Comparison of ENCODE assay signal across 1 cellular context in genomic region chr17:28902819-28903545, GRCh38.
TF ChIP-seq lines count a peak whose summit lies in the region.

Gene DHRS13 (minus strand): TSS chr17:28903079. CDS start chr17:28902944, 135 bp downstream.

TF ChIP-seq in GM12878, 131 proteins besides CTCF, POLR2A, EP300 and RAD21 (continued from another document and continues in another):
- TF ChIP-seq PRDM15 (CRISPR knock-in tag; IDR thresholded peaks at IDR 0.05) (no peak), FOXM1 (IDR thresholded peaks at IDR 0.05; ENCODE audit: low read depth, low read length) (no peak), CHD4 (IDR thresholded peaks at IDR 0.05) (no peak), EED (IDR thresholded peaks at IDR 0.05; ENCODE audit: low read depth) (peak; percentile 53; the same call in 1 of the 2 replicates), MEF2A (IDR thresholded peaks at IDR 0.05; ENCODE audit: insufficient read depth, low read depth, low read length) (peak; percentile 68; the same call in 1 of the 2 replicates), ZNF274 (IDR thresholded peaks at IDR 0.05; ENCODE audit: insufficient read depth, insufficient read length) (no peak), SMC3 (IDR thresholded peaks at IDR 0.05; ENCODE audit: borderline replicate concordance, low read length) (peak; percentile 72), CEBPB (IDR thresholded peaks at IDR 0.05; ENCODE audit: borderline replicate concordance in 1 of 2, low read depth in 2 of 2, low read length in 2 of 2) (no peak), MEF2B (IDR thresholded peaks at IDR 0.05; ENCODE audit: partially characterized antibody, poor library complexity, severe bottlenecking) (no peak), ZBTB4 (CRISPR knock-in tag; IDR thresholded peaks at IDR 0.05) (no peak), NBN (IDR thresholded peaks at IDR 0.05) (0 out of 2 replicates have a peak, but pooled peaks have one; percentile 41), SMAD5 (IDR thresholded peaks at IDR 0.05; ENCODE audit: low read depth) (no peak), SREBF1 (IDR thresholded peaks at IDR 0.05; ENCODE audit: low read length) (no peak), MTA2 (IDR thresholded peaks at IDR 0.05; ENCODE audit: low read depth) (no peak), FOS (IDR thresholded peaks at IDR 0.05; ENCODE audit: borderline replicate concordance, extremely low read depth, insufficient read length) (no peak), ZNF24 (IDR thresholded peaks at IDR 0.05) (peak; percentile 74; the same call in 1 of the 2 replicates), FOXK2 (IDR thresholded peaks at IDR 0.05) (no peak), SUZ12 (IDR thresholded peaks at IDR 0.05; ENCODE audit: unreplicated experiment) (no peak), GATAD2B (conservative IDR thresholded peaks at IDR 0.05; ENCODE audit: low read depth) (peak; percentile 96), CBX5 (IDR thresholded peaks at IDR 0.05; ENCODE audit: low read depth) (no peak), SMARCA5 (IDR thresholded peaks at IDR 0.05) (peak; percentile 100), BHLHE40 (IDR thresholded peaks at IDR 0.05; ENCODE audit: borderline replicate concordance in 1 of 2, low read depth in 2 of 2, low read length in 1 of 2) (peak; percentile 92 to 98), BRCA1 (IDR thresholded peaks at IDR 0.05; ENCODE audit: low read depth, low read length) (no peak), SUPT20H (IDR thresholded peaks at IDR 0.05; ENCODE audit: borderline replicate concordance, control insufficient read depth, low read depth, low read length) (no peak), RCOR1 (conservative IDR thresholded peaks at IDR 0.05; ENCODE audit: low read depth, low read length) (peak; percentile 88; the same call in 1 of the 2 replicates), POLR2AphosphoS5 (IDR thresholded peaks at IDR 0.05; ENCODE audit: low read length) (no peak), BMI1 (IDR thresholded peaks at IDR 0.05; ENCODE audit: borderline replicate concordance) (no peak), TARDBP (IDR thresholded peaks at IDR 0.05; ENCODE audit: borderline replicate concordance) (no peak; the same call in 1 of the 2 replicates), ATF2 (IDR thresholded peaks at IDR 0.05; ENCODE audit: low read length) (no peak), SREBF2 (IDR thresholded peaks at IDR 0.05; ENCODE audit: low read length) (no peak), RFX5 (IDR thresholded peaks at IDR 0.05; ENCODE audit: low read depth, low read length) (peak; percentile 51; the same call in 1 of the 2 replicates), HDAC2 (IDR thresholded peaks at IDR 0.05) (no peak), EZH2 (IDR thresholded peaks at IDR 0.05; ENCODE audit: borderline replicate concordance, control insufficient read depth, low read depth, low read length) (no peak), IKZF1 (conservative IDR thresholded peaks at IDR 0.05) (peak; percentile 93), RELB (IDR thresholded peaks at IDR 0.05; ENCODE audit: low read depth) (0 out of 2 replicates have a peak, but pooled peaks have one; percentile 29), MXI1 (IDR thresholded peaks at IDR 0.05; ENCODE audit: low read depth, low read length) (peak; percentile 93), POLR2AphosphoS2 (IDR thresholded peaks at IDR 0.05; ENCODE audit: low read depth, low read length) (peak; percentile 76; the same call in 1 of the 2 replicates), IRF4 (IDR thresholded peaks at IDR 0.05; ENCODE audit: low read depth, low read length) (peak; percentile 77), PAX8 (IDR thresholded peaks at IDR 0.05) (peak; percentile 96), ZNF622 (IDR thresholded peaks at IDR 0.05) (no peak), TCF3 (IDR thresholded peaks at IDR 0.05; ENCODE audit: borderline replicate concordance, insufficient read depth, low read depth, low read length) (no peak; the same call in 1 of the 2 replicates), GABPA (IDR thresholded peaks at IDR 0.05; ENCODE audit: low read depth) (no peak), SIX5 (IDR thresholded peaks at IDR 0.05; ENCODE audit: low read depth, low read length, severe bottlenecking) (no peak), TBL1XR1 (IDR thresholded peaks at IDR 0.05; ENCODE audit: low read depth, low read length) (peak; percentile 91), JUND (IDR thresholded peaks at IDR 0.05; ENCODE audit: low read depth, low read length) (peak; percentile 57; the same call in 1 of the 2 replicates)
- TF ChIP-seq, protein P1, sequence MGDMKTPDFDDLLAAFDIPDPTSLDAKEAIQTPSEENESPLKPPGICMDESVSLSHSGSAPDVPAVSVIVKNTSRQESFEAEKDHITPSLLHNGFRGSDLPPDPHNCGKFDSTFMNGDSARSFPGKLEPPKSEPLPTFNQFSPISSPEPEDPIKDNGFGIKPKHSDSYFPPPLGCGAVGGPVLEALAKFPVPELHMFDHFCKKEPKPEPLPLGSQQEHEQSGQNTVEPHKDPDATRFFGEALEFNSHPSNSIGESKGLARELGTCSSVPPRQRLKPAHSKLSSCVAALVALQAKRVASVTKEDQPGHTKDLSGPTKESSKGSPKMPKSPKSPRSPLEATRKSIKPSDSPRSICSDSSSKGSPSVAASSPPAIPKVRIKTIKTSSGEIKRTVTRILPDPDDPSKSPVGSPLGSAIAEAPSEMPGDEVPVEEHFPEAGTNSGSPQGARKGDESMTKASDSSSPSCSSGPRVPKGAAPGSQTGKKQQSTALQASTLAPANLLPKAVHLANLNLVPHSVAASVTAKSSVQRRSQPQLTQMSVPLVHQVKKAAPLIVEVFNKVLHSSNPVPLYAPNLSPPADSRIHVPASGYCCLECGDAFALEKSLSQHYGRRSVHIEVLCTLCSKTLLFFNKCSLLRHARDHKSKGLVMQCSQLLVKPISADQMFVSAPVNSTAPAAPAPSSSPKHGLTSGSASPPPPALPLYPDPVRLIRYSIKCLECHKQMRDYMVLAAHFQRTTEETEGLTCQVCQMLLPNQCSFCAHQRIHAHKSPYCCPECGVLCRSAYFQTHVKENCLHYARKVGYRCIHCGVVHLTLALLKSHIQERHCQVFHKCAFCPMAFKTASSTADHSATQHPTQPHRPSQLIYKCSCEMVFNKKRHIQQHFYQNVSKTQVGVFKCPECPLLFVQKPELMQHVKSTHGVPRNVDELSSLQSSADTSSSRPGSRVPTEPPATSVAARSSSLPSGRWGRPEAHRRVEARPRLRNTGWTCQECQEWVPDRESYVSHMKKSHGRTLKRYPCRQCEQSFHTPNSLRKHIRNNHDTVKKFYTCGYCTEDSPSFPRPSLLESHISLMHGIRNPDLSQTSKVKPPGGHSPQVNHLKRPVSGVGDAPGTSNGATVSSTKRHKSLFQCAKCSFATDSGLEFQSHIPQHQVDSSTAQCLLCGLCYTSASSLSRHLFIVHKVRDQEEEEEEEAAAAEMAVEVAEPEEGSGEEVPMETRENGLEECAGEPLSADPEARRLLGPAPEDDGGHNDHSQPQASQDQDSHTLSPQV (IDR thresholded peaks at IDR 0.05), result peak; percentile 92
- TF ChIP-seq, protein P2, sequence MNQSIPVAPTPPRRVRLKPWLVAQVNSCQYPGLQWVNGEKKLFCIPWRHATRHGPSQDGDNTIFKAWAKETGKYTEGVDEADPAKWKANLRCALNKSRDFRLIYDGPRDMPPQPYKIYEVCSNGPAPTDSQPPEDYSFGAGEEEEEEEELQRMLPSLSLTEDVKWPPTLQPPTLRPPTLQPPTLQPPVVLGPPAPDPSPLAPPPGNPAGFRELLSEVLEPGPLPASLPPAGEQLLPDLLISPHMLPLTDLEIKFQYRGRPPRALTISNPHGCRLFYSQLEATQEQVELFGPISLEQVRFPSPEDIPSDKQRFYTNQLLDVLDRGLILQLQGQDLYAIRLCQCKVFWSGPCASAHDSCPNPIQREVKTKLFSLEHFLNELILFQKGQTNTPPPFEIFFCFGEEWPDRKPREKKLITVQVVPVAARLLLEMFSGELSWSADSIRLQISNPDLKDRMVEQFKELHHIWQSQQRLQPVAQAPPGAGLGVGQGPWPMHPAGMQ (IDR thresholded peaks at IDR 0.05; ENCODE audit: borderline replicate concordance), result no peak
- TF ChIP-seq, protein P3, sequence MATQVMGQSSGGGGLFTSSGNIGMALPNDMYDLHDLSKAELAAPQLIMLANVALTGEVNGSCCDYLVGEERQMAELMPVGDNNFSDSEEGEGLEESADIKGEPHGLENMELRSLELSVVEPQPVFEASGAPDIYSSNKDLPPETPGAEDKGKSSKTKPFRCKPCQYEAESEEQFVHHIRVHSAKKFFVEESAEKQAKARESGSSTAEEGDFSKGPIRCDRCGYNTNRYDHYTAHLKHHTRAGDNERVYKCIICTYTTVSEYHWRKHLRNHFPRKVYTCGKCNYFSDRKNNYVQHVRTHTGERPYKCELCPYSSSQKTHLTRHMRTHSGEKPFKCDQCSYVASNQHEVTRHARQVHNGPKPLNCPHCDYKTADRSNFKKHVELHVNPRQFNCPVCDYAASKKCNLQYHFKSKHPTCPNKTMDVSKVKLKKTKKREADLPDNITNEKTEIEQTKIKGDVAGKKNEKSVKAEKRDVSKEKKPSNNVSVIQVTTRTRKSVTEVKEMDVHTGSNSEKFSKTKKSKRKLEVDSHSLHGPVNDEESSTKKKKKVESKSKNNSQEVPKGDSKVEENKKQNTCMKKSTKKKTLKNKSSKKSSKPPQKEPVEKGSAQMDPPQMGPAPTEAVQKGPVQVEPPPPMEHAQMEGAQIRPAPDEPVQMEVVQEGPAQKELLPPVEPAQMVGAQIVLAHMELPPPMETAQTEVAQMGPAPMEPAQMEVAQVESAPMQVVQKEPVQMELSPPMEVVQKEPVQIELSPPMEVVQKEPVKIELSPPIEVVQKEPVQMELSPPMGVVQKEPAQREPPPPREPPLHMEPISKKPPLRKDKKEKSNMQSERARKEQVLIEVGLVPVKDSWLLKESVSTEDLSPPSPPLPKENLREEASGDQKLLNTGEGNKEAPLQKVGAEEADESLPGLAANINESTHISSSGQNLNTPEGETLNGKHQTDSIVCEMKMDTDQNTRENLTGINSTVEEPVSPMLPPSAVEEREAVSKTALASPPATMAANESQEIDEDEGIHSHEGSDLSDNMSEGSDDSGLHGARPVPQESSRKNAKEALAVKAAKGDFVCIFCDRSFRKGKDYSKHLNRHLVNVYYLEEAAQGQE (IDR thresholded peaks at IDR 0.05; ENCODE audit: low read depth, low read length), result no peak; the same call in 1 of the 2 replicates
